In genomic region chr1:234163267-234163919, GRCh38 we compare ENCODE assay signal across 1 cellular context.
TF ChIP-seq lines count a peak whose summit lies in the region.

No MANE protein-coding gene starts in this region.

TF ChIP-seq in GM23338, 12 proteins besides CTCF, POLR2A, EP300 and RAD21 (continued from another document):
- TF ChIP-seq ZNF462 (CRISPR knock-in tag; IDR thresholded peaks at IDR 0.05), result no peak
TF ChIP-seq in GM23338: peak in this region for 0.
